12 cellular contexts compared by ENCODE assay signal in the genomic region with DNA sequence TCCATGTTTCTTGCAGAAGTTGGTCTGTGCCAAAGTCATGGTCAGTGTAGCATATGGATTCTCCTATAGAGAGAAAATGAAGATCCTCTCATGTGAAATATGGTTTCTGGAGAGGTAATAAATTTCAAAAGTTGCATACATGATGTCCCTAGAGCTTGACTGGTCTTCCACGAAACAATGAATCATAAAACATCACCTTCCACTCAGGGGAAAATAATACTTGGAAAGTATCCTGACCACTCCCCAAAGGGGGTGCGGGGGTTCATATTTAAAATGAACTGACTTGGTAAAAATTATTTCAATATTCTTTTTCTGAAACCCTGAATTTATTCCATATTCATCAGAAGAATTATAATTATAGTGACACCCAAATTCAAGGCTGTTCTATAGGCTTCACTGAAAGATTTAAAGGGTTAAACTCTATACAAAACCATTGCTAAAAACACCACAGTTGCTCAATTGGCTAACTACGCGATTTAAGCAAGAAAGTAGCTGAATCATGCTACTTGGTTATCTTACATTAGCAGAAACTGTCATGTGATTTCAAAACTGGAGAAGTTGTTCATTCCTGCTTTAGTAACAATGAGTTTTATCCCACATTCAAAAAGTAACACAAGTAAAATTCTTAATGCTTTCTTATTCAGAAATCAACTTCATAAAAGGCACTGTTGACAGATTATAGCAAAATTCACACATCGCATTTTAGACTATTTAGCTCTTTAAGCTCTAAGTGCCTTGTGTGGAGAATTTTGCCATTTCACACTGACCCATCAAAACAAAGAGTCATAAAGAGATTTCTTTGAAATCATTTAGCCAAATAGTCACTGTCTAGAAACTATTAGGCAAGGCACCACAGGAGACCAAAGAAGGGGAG. TPM values are rescaled to one million over a fixed set of nuclear protein-coding genes. Genes with fewer than 3 reads are reported as not detected.
DNase-seq lines count a peak whose midpoint lies in the region; ATAC-seq and TF ChIP-seq lines count a peak whose summit lies in the region.
"Had no signal": no experiment of that assay in that cellular context is flagged by ENCODE, and none has a peak within 500 bp of the region (broad histone marks: within the 10 kb centered on the region; RNA-seq: fewer than 3 reads in every experiment).

No MANE protein-coding gene starts in this region.

- no peak overlapping the region for H3K27ac Mint-ChIP-seq in stimulated activated naive CD8-positive, alpha-beta T cell treated with anti-CD3 and anti-CD28 coated beads, Interleukin-15, amount 100 ng/mL, for 72 hours
- H3K27ac Mint-ChIP-seq: stimulated activated naive CD8-positive, alpha-beta T cell treated with anti-CD3 and anti-CD28 coated beads, Interleukin-15, Interleukin-2, amounts not matched to agents 100 ng/mL and 50 ng/mL, for 24 hours; T-helper 1 cell treated with Interleukin-12 subunit alpha and Interleukin-12 subunit beta and Interleukin-4 antibody, amounts not matched to agents 30 μg/mL and 1 μg/mL, for 36 hours had no signal

- no peak overlapping the region for H3K4me3 Mint-ChIP-seq in stimulated activated naive CD8-positive, alpha-beta T cell treated with anti-CD3 and anti-CD28 coated beads, Interleukin-15, amount 100 ng/mL, for 72 hours
- H3K4me3 Mint-ChIP-seq: stimulated activated naive CD8-positive, alpha-beta T cell treated with anti-CD3 and anti-CD28 coated beads, Interleukin-15, Interleukin-2, amounts not matched to agents 100 ng/mL and 50 ng/mL, for 24 hours; T-helper 1 cell treated with Interleukin-12 subunit alpha and Interleukin-12 subunit beta and Interleukin-4 antibody, amounts not matched to agents 30 μg/mL and 1 μg/mL, for 36 hours had no signal

- H3K27me3 Mint-ChIP-seq in stimulated activated naive CD8-positive, alpha-beta T cell treated with anti-CD3 and anti-CD28 coated beads, Interleukin-15, amount 100 ng/mL, for 72 hours = no peaks in the 10 kb centered on the region
- H3K27me3 Mint-ChIP-seq: stimulated activated naive CD8-positive, alpha-beta T cell treated with anti-CD3 and anti-CD28 coated beads, Interleukin-15, Interleukin-2, amounts not matched to agents 100 ng/mL and 50 ng/mL, for 24 hours had no signal

- H3K4me1 Mint-ChIP-seq in stimulated activated naive CD8-positive, alpha-beta T cell treated with anti-CD3 and anti-CD28 coated beads, Interleukin-15, amount 100 ng/mL, for 72 hours = peaks cover 33% of the 10 kb centered on the region

- DNase-seq in Caki2 (ENCODE audit: low read depth) (peak; percentile 30), RPMI8226 (peak; percentile 49), fibroblast of mammary gland (ENCODE audit: low read depth) (peak; percentile 87), skeletal muscle cell (ENCODE audit: low read depth) (peak; percentile 46), NCI-H82 (lab: John Stamatoyannopoulos, UW) (no peak)
- no peak for DNase-seq in stimulated activated naive CD8-positive, alpha-beta T cell treated with anti-CD3 and anti-CD28 coated beads, Interleukin-15, amount 100 ng/mL, for 72 hours
- DNase-seq: activated naive CD4-positive, alpha-beta T cell treated with Interleukin-2 at 50 U/mL for 16 hours; NCI-H1930 had no signal

- no peak for TF ChIP-seq CTCF in fibroblast of mammary gland (conservative IDR thresholded peaks at IDR 0.05; ENCODE audit: control insufficient read depth, insufficient read depth, low read depth, low read length)

- H3K4me3 ChIP-seq in fibroblast of mammary gland (ENCODE audit: control insufficient read depth, low read depth, low read length) (no peak overlapping the region), skeletal muscle cell (ENCODE audit: low read depth, low read length) (no peak overlapping the region)

- in situ Hi-C loops in Caki2 (cut with HindIII; ENCODE audit: low pct_unique_long_range_greater_than_20kb, low sequenced_read_pairs) = no loop called here

- H3K9me3 Mint-ChIP-seq in stimulated activated naive CD8-positive, alpha-beta T cell treated with anti-CD3 and anti-CD28 coated beads, Interleukin-15, amount 100 ng/mL, for 72 hours = no peaks in the 10 kb centered on the region
- H3K9me3 Mint-ChIP-seq: stimulated activated naive CD8-positive, alpha-beta T cell treated with anti-CD3 and anti-CD28 coated beads, Interleukin-15, Interleukin-2, amounts not matched to agents 100 ng/mL and 50 ng/mL, for 24 hours; T-helper 1 cell treated with Interleukin-12 subunit alpha and Interleukin-12 subunit beta and Interleukin-4 antibody, amounts not matched to agents 30 μg/mL and 1 μg/mL, for 36 hours had no signal

- ATAC-seq in HG03342 (IDR thresholded peaks at IDR 0.05; ENCODE audit: unreplicated experiment) (no peak), HG03439 (IDR thresholded peaks at IDR 0.05; ENCODE audit: unreplicated experiment) (no peak)
- ATAC-seq in stimulated activated naive CD8-positive, alpha-beta T cell treated with anti-CD3 and anti-CD28 coated beads, Interleukin-15, amount 100 ng/mL, for 72 hours = no peak

RNA-seq across cellular contexts. Expression of a gene that starts 5.3 kb away (rescaled TPM):
- total RNA-seq in Caki2 (2014; rRNA removed; shearing (Covaris generic); ENCODE audit: low replicate concordance) = 219 and 221 TPM in 2 replicates

RNA-seq across cellular contexts. Expression of a gene that starts 30.0 kb away (rescaled TPM):
- not detected in 2 replicates for total RNA-seq in Caki2 (2014; rRNA removed; shearing (Covaris generic); ENCODE audit: low replicate concordance)

Comparison
In these comparisons a context has a peak if more than half of its experiments do, and no peak if none do; other contexts are left out.
1. DNase-seq: peak in Caki2 (single experiment), RPMI8226 (single experiment), fibroblast of mammary gland (single experiment) and skeletal muscle cell (single experiment); none in NCI-H82 (single experiment) and stimulated activated naive CD8-positive, alpha-beta T cell treated with anti-CD3 and anti-CD28 coated beads, Interleukin-15, amount 100 ng/mL, for 72 hours (0 of 2).